In genomic region chr2:36812196-36812595, GRCh38 we compare ENCODE assay signal across 12 cellular contexts.
A peak's percentile ranks its signal among the peaks of the same experiment; 100 is the strongest.
DNase-seq lines count a peak whose midpoint lies in the region; ATAC-seq and TF ChIP-seq lines count a peak whose summit lies in the region.
"Had no signal": no experiment of that assay in that cellular context is flagged by ENCODE, and none has a peak within 500 bp of the region (broad histone marks: within the 10 kb centered on the region; RNA-seq: fewer than 3 reads in every experiment).

No MANE protein-coding gene starts in this region.

- no peak for ATAC-seq in activated CD8-positive, alpha-beta T cell treated with anti-CD3 and anti-CD28 coated beads for 36 hours
- ATAC-seq: body of pancreas, T-cell had no signal

- H4K20me1 ChIP-seq in OCI-LY1 (ENCODE audit: insufficient read depth, low read length): no peaks in the 10 kb centered on the region

- TF ChIP-seq CTCF in OCI-LY1 (IDR thresholded peaks at IDR 0.05; ENCODE audit: low read length): peak; percentile 44
- peak; percentile 43 for TF ChIP-seq CTCF in epithelial cell of proximal tubule (conservative IDR thresholded peaks at IDR 0.05; ENCODE audit: low read depth, low read length)
- TF ChIP-seq CTCF in progenitor cell of endocrine pancreas (IDR thresholded peaks at IDR 0.05; ENCODE audit: unreplicated experiment): peak; percentile 31
- no peak for TF ChIP-seq CTCF in activated CD8-positive, alpha-beta T cell treated with anti-CD3 and anti-CD28 coated beads for 36 hours (IDR thresholded peaks at IDR 0.05)

- H3K36me3 ChIP-seq in OCI-LY1 (ENCODE audit: insufficient read depth, low read length): no peaks in the 10 kb centered on the region

- H3K36me3 Mint-ChIP-seq in progenitor cell of endocrine pancreas (ENCODE audit: insufficient read depth): no peaks in the 10 kb centered on the region
- no peaks in the 10 kb centered on the region for H3K36me3 Mint-ChIP-seq in activated CD8-positive, alpha-beta T cell treated with anti-CD3 and anti-CD28 coated beads for 36 hours (ENCODE audit: low read depth)
- H3K36me3 Mint-ChIP-seq in activated naive CD4-positive, alpha-beta T cell treated with anti-CD3 and anti-CD28 coated beads, Interleukin-2, amount 10 ng/mL, durations not matched to agents 7 days and 5 days: no peaks in the 10 kb centered on the region
- H3K36me3 Mint-ChIP-seq: T-cell had no signal

- no peak overlapping the region for H3K27ac Mint-ChIP-seq in progenitor cell of endocrine pancreas
- no peak overlapping the region for H3K27ac Mint-ChIP-seq in activated CD8-positive, alpha-beta T cell treated with anti-CD3 and anti-CD28 coated beads for 36 hours
- no peak overlapping the region for H3K27ac Mint-ChIP-seq in activated naive CD4-positive, alpha-beta T cell treated with anti-CD3 and anti-CD28 coated beads, Interleukin-2, amount 10 ng/mL, durations not matched to agents 7 days and 5 days
- H3K27ac Mint-ChIP-seq: T-cell had no signal

- H3K4me1 ChIP-seq in OCI-LY1 (ENCODE audit: insufficient read depth, low read length, severe bottlenecking): no peaks in the 10 kb centered on the region
- H3K4me1 ChIP-seq: body of pancreas had no signal

- H2AFZ ChIP-seq in OCI-LY1 (ENCODE audit: low read length): no peak overlapping the region

- DNase-seq in DMS 273 (lab: John Stamatoyannopoulos, UW; ENCODE audit: unreplicated experiment): peak; percentile 28
- no peak for DNase-seq in DMS 273 treated with DMSO at 0.1 percent for 48 hours (lab: John Stamatoyannopoulos, UW)
- DNase-seq in epithelial cell of proximal tubule (ENCODE audit: low read depth): no peak
- DNase-seq in progenitor cell of endocrine pancreas (ENCODE audit: low spot score, unreplicated experiment): no peak
- no peak for DNase-seq in activated CD8-positive, alpha-beta T cell treated with anti-CD3 and anti-CD28 coated beads for 36 hours
- no peak for DNase-seq in inferior parietal cortex (ENCODE audit: extremely low spot score)
- DNase-seq in activated naive CD4-positive, alpha-beta T cell treated with anti-CD3 and anti-CD28 coated beads, Interleukin-2, amount 10 ng/mL, durations not matched to agents 7 days and 5 days: no peak
- DNase-seq: body of pancreas, GDM1, NCI-H345, T-cell had no signal

- no peak overlapping the region for H3K4me2 ChIP-seq in OCI-LY1 (ENCODE audit: low read length)

- no peak overlapping the region for H3K4me3 ChIP-seq in OCI-LY1 (ENCODE audit: low read depth, low read length, poor library complexity, severe bottlenecking)
- H3K4me3 ChIP-seq in epithelial cell of proximal tubule (ENCODE audit: low read depth, low read length): no peak overlapping the region
- H3K4me3 ChIP-seq: body of pancreas had no signal

- no peak overlapping the region for H3K9ac ChIP-seq in OCI-LY1 (ENCODE audit: low read length)

- H3K27ac ChIP-seq in OCI-LY1 (ENCODE audit: low read depth, low read length, poor library complexity, severe bottlenecking): no peak overlapping the region
- H3K27ac ChIP-seq: body of pancreas had no signal

- H3K9me3 Mint-ChIP-seq in progenitor cell of endocrine pancreas (ENCODE audit: low read depth): no peaks in the 10 kb centered on the region
- H3K9me3 Mint-ChIP-seq in activated CD8-positive, alpha-beta T cell treated with anti-CD3 and anti-CD28 coated beads for 36 hours: no peaks in the 10 kb centered on the region
- no peaks in the 10 kb centered on the region for H3K9me3 Mint-ChIP-seq in activated naive CD4-positive, alpha-beta T cell treated with anti-CD3 and anti-CD28 coated beads, Interleukin-2, amount 10 ng/mL, durations not matched to agents 7 days and 5 days
- H3K9me3 Mint-ChIP-seq: T-cell had no signal

- no peak overlapping the region for H3K4me3 Mint-ChIP-seq in progenitor cell of endocrine pancreas (ENCODE audit: low read depth)
- H3K4me3 Mint-ChIP-seq in activated CD8-positive, alpha-beta T cell treated with anti-CD3 and anti-CD28 coated beads for 36 hours: no peak overlapping the region
- H3K4me3 Mint-ChIP-seq in activated naive CD4-positive, alpha-beta T cell treated with anti-CD3 and anti-CD28 coated beads, Interleukin-2, amount 10 ng/mL, durations not matched to agents 7 days and 5 days: no peak overlapping the region
- H3K4me3 Mint-ChIP-seq: T-cell had no signal

- H3K4me1 Mint-ChIP-seq in progenitor cell of endocrine pancreas (ENCODE audit: low read depth): no peaks in the 10 kb centered on the region
- H3K4me1 Mint-ChIP-seq in activated CD8-positive, alpha-beta T cell treated with anti-CD3 and anti-CD28 coated beads for 36 hours (ENCODE audit: low read depth): no peaks in the 10 kb centered on the region
- no peaks in the 10 kb centered on the region for H3K4me1 Mint-ChIP-seq in activated naive CD4-positive, alpha-beta T cell treated with anti-CD3 and anti-CD28 coated beads, Interleukin-2, amount 10 ng/mL, durations not matched to agents 7 days and 5 days
- H3K4me1 Mint-ChIP-seq: T-cell had no signal

- no peaks in the 10 kb centered on the region for H3K9me3 ChIP-seq in OCI-LY1 (ENCODE audit: low read length)
- H3K9me3 ChIP-seq: body of pancreas had no signal

- POLR2A ChIA-PET in activated CD8-positive, alpha-beta T cell treated with anti-CD3 and anti-CD28 coated beads for 36 hours (lab: Charles Lee): interaction anchor here (0.6 kb wide), 1 partner anchor 204 kb away, joined by 3 read pairs; no protein-coding TSS in a partner anchor

- no peaks in the 10 kb centered on the region for H3F3A ChIP-seq in OCI-LY1 (ENCODE audit: insufficient read depth, low read length)

- H3K27me3 ChIP-seq in OCI-LY1 (ENCODE audit: insufficient read depth, low read length): 0 out of 2 replicates have a peak, but pooled peaks cover under 1% of the 10 kb centered on the region
- H3K27me3 ChIP-seq: body of pancreas had no signal

- peaks cover 3% of the 10 kb centered on the region for H3K27me3 Mint-ChIP-seq in progenitor cell of endocrine pancreas
- no peaks in the 10 kb centered on the region for H3K27me3 Mint-ChIP-seq in activated CD8-positive, alpha-beta T cell treated with anti-CD3 and anti-CD28 coated beads for 36 hours
- peaks cover 9% of the 10 kb centered on the region for H3K27me3 Mint-ChIP-seq in activated naive CD4-positive, alpha-beta T cell treated with anti-CD3 and anti-CD28 coated beads, Interleukin-2, amount 10 ng/mL, durations not matched to agents 7 days and 5 days

- no peaks in the 10 kb centered on the region for H3K9me2 ChIP-seq in OCI-LY1 (ENCODE audit: low read depth, low read length)

- intact Hi-C loops in activated CD8-positive, alpha-beta T cell treated with anti-CD3 and anti-CD28 coated beads for 36 hours (cut with micrococcal nuclease): no loop called here

- H3K79me2 ChIP-seq in OCI-LY1 (ENCODE audit: insufficient read depth, low read length): no peaks in the 10 kb centered on the region

- CTCF ChIA-PET in activated CD8-positive, alpha-beta T cell treated with anti-CD3 and anti-CD28 coated beads for 36 hours (lab: Charles Lee): interaction anchor here (1.4 to 1.8 kb wide), 2 partner anchors 9 to 106 kb away, joined by 5 to 6 read pairs; no protein-coding TSS in a partner anchor
- CTCF ChIA-PET in activated naive CD4-positive, alpha-beta T cell treated with anti-CD3 and anti-CD28 coated beads, Interleukin-2, amount 10 ng/mL, durations not matched to agents 7 days and 5 days (lab: Charles Lee): no interaction called here
